Comparison of ENCODE assay signal across 9 cellular contexts in the genomic region with DNA sequence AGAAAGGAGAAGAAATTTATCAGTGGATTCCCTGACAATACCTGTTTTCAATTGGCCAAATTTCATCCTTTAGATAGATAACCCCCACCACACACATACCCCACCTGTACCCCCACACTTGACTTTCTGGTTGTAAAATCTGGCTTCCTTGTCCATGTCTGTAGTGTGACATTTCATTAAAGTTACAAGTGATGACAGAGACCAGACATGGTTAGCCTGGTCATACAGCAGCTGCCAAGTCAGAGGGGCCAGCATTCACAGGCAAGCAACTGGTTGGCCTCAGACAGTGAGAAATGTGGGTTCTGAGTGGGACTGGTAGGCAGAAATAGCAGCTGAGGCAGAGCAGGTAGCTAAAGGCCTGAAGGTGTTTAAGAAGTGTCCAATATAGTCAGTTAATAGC.
"Had no signal": no experiment of that assay in that cellular context is flagged by ENCODE, and none has a peak within 500 bp of the region (broad histone marks: within the 10 kb centered on the region; RNA-seq: fewer than 3 reads in every experiment).

No MANE protein-coding gene starts in this region.

- H3K27ac Mint-ChIP-seq: GM23338, HFFc6 had no signal

- H3K36me3 ChIP-seq: HAP-1 had no signal

- H3K4me1 ChIP-seq: HAP-1 had no signal

- H3K27ac ChIP-seq: GM23248 had no signal

- ATAC-seq: HCT116 had no signal

- H3K4me2 ChIP-seq: GM23338 had no signal

- DNase-seq: GM23248, GOT3, H7, H9, HCEC 1CT, HFFc6 had no signal

- H3K4me3 ChIP-seq: GM23248, GM23338, HAP-1 had no signal

- H3K9me3 ChIP-seq: HAP-1 had no signal

- H3K9ac ChIP-seq: GM23248 had no signal

- H2AFZ ChIP-seq: GM23248, GM23338 had no signal

- H3K9me3 Mint-ChIP-seq: GM23338, H9 had no signal

- H3K4me3 Mint-ChIP-seq: GM23338, H9, HFFc6 had no signal
